ENCODE assay signal across 13 cellular contexts in genomic region chr13:77506874-77507273, GRCh38. TPM values are rescaled to one million over a fixed set of nuclear protein-coding genes. Genes with fewer than 3 reads are reported as not detected.
A peak's percentile ranks its signal among the peaks of the same experiment; 100 is the strongest.
DNase-seq lines count a peak whose midpoint lies in the region; ATAC-seq and TF ChIP-seq lines count a peak whose summit lies in the region.
"Had no signal": no experiment of that assay in that cellular context is flagged by ENCODE, and none has a peak within 500 bp of the region (broad histone marks: within the 10 kb centered on the region; RNA-seq: fewer than 3 reads in every experiment).

No MANE protein-coding gene starts in this region.

- peaks cover 51% of the 10 kb centered on the region for H3K27me3 Mint-ChIP-seq in MCF 10A (ENCODE audit: insufficient read depth, unreplicated experiment)
- H3K27me3 Mint-ChIP-seq: activated naive CD8-positive, alpha-beta T cell had no signal

- H3K9me3 ChIP-seq in mammary epithelial cell (replicated peaks; ENCODE audit: insufficient read depth, low read length) (no peaks in the 10 kb centered on the region), thoracic aorta (no peaks in the 10 kb centered on the region)
- H3K9me3 ChIP-seq: BLaER1 treated with 17β-estradiol and CSF1 and Interleukin-3, amounts not matched to agents 10 nM and 100 nM; esophagus muscularis mucosa had no signal

- H3K4me3 ChIP-seq in mammary epithelial cell (replicated peaks in 1 of 3; ENCODE audit: insufficient read depth in 1 of 3, low read depth in 2 of 3, low read length in 3 of 3): no peak overlapping the region
- H3K4me3 ChIP-seq in thoracic aorta: no peak overlapping the region
- H3K4me3 ChIP-seq: BLaER1 treated with 17β-estradiol and CSF1 and Interleukin-3, amounts not matched to agents 10 nM and 100 nM; esophagus muscularis mucosa had no signal

- DNase-seq in MCF 10A (ENCODE audit: unreplicated experiment) (peak; percentile 27), mammary epithelial cell (no peak), RPMI7951 (ENCODE audit: low read depth) (peak; percentile 3), fibroblast of peridontal ligament (ENCODE audit: extremely low read depth) (peak; percentile 7), thoracic aorta (ENCODE audit: low spot score) (no peak), SK-N-DZ (ENCODE audit: low spot score) (no peak), DMS79 treated with DMSO at 0.1 percent for 48 hours (lab: John Stamatoyannopoulos, UW) (no peak)
- no peak for DNase-seq in stimulated activated naive CD8-positive, alpha-beta T cell treated with anti-CD3 and anti-CD28 coated beads, Interleukin-15, Interleukin-2, amounts not matched to agents 100 U/mL and 50 U/mL, for 24 hours

- no peaks in the 10 kb centered on the region for H3K9me3 Mint-ChIP-seq in MCF 10A (ENCODE audit: unreplicated experiment)
- H3K9me3 Mint-ChIP-seq: stimulated activated naive CD8-positive, alpha-beta T cell treated with anti-CD3 and anti-CD28 coated beads, Interleukin-15, Interleukin-2, amounts not matched to agents 100 ng/mL and 50 ng/mL, for 24 hours had no signal

- CTCF ChIA-PET in MCF 10A (lab: Yijun Ruan, JAX) (interaction anchor here (1.0 kb wide), 1 partner anchor 58 kb away, joined by 4 read pairs; no protein-coding TSS in a partner anchor), mammary epithelial cell (lab: Charles Lee; ENCODE audit: low non-redundant PET) (interaction anchor here (0.6 kb wide), 1 partner anchor 14 kb away, joined by 5 read pairs; no protein-coding TSS in a partner anchor)

- H3K27ac Mint-ChIP-seq in MCF 10A (ENCODE audit: low read depth, unreplicated experiment): no peak overlapping the region
- H3K27ac Mint-ChIP-seq: activated naive CD8-positive, alpha-beta T cell; stimulated activated naive CD8-positive, alpha-beta T cell treated with anti-CD3 and anti-CD28 coated beads, Interleukin-15, Interleukin-2, amounts not matched to agents 100 ng/mL and 50 ng/mL, for 24 hours had no signal

- peaks cover 3% of the 10 kb centered on the region for H4K20me1 ChIP-seq in mammary epithelial cell (ENCODE audit: insufficient read depth, low read length)
- H4K20me1 ChIP-seq: BLaER1 treated with 17β-estradiol and CSF1 and Interleukin-3, amounts not matched to agents 10 nM and 100 nM had no signal

- dilution Hi-C loops in mammary epithelial cell (cut with HindIII; ENCODE audit: low sequenced_read_pairs): no loop called here

- in situ Hi-C loops in mammary epithelial cell (cut with MboI; ENCODE audit: low sequenced_read_pairs in 2 of 2): no loop called here

- H3K4me1 ChIP-seq in mammary epithelial cell (ENCODE audit: insufficient read depth, low read length) (peaks cover 19% of the 10 kb centered on the region), thoracic aorta (ENCODE audit: control insufficient read depth in 1 of 2, low read depth in 2 of 2) (peaks cover 15 to 18% of the 10 kb centered on the region in 2 donors)

- peaks cover 26% of the 10 kb centered on the region for H3K27me3 ChIP-seq in mammary epithelial cell (ENCODE audit: insufficient read depth, low read length)
- H3K27me3 ChIP-seq in thoracic aorta (replicated peaks; ENCODE audit: insufficient read depth): no peaks in the 10 kb centered on the region
- H3K27me3 ChIP-seq: BLaER1 treated with 17β-estradiol and CSF1 and Interleukin-3, amounts not matched to agents 10 nM and 100 nM; esophagus muscularis mucosa had no signal

- peaks cover 18% of the 10 kb centered on the region for H3K4me1 Mint-ChIP-seq in MCF 10A (ENCODE audit: insufficient read depth, unreplicated experiment)

- no peak overlapping the region for H3K4me2 ChIP-seq in mammary epithelial cell (ENCODE audit: insufficient read depth, low read depth, low read length)
- H3K4me2 ChIP-seq: BLaER1 treated with 17β-estradiol and CSF1 and Interleukin-3, amounts not matched to agents 10 nM and 100 nM had no signal

- no TSS peak for BruUV-seq in MCF 10A (replicated peaks; lab: Mats Ljungman, UMichigan)
- BruUV-seq in mammary epithelial cell (replicated peaks; lab: Mats Ljungman, UMichigan): no TSS peak

- H3K36me3 ChIP-seq in mammary epithelial cell (ENCODE audit: insufficient read depth, low read length): no peaks in the 10 kb centered on the region
- H3K36me3 ChIP-seq in thoracic aorta: no peaks in the 10 kb centered on the region
- H3K36me3 ChIP-seq: BLaER1 treated with 17β-estradiol and CSF1 and Interleukin-3, amounts not matched to agents 10 nM and 100 nM; esophagus muscularis mucosa had no signal

- POLR2A ChIA-PET in MCF 10A (lab: Yijun Ruan, JAX): interaction anchor here (1.3 kb wide), 1 partner anchor 31 kb away, joined by 4 read pairs; no protein-coding TSS in a partner anchor

- WGBS in mammary epithelial cell (ENCODE audit: low coverage, missing lambda C conversion rate): 97% methylated on average over 3 of the region's 3 CpGs

- no peak overlapping the region for H2AFZ ChIP-seq in mammary epithelial cell (ENCODE audit: low read depth, low read length)

- no peak for ATAC-seq in thoracic aorta (ENCODE audit: insufficient number of reproducible peaks, low FRiP score, low read depth)
- no peak for ATAC-seq in stimulated activated naive CD8-positive, alpha-beta T cell treated with anti-CD3 and anti-CD28 coated beads, Interleukin-15, Interleukin-2, amounts not matched to agents 100 U/mL and 50 U/mL, for 24 hours

- H3K9ac ChIP-seq in mammary epithelial cell (ENCODE audit: insufficient read depth, low read length): no peak overlapping the region
- H3K9ac ChIP-seq: BLaER1 treated with 17β-estradiol and CSF1 and Interleukin-3, amounts not matched to agents 10 nM and 100 nM had no signal

- intact Hi-C loops in MCF 10A (cut with micrococcal nuclease): loop anchor here (5.0 kb wide), 1 partner anchor 60 kb away; no protein-coding TSS in a partner anchor
- intact Hi-C loops in mammary epithelial cell (cut with micrococcal nuclease): loop anchor here (5.0 kb wide), 1 partner anchor 50 kb away; no protein-coding TSS in a partner anchor

- H3K36me3 Mint-ChIP-seq in MCF 10A (ENCODE audit: insufficient read depth, unreplicated experiment): no peaks in the 10 kb centered on the region
- H3K36me3 Mint-ChIP-seq: activated naive CD8-positive, alpha-beta T cell had no signal

- H3K79me2 ChIP-seq in mammary epithelial cell (ENCODE audit: insufficient read depth, low read length): no peaks in the 10 kb centered on the region

- H3K27ac ChIP-seq in mammary epithelial cell (ENCODE audit: insufficient read depth, low read depth, low read length) (no peak overlapping the region), thoracic aorta (no peak overlapping the region)
- H3K27ac ChIP-seq: BLaER1 treated with 17β-estradiol and CSF1 and Interleukin-3, amounts not matched to agents 10 nM and 100 nM; esophagus muscularis mucosa had no signal

- TF ChIP-seq CTCF in MCF 10A (IDR thresholded peaks at IDR 0.05; ENCODE audit: unreplicated experiment) (peak; percentile 26), mammary epithelial cell (conservative IDR thresholded peaks at IDR 0.05 in 1 of 2, IDR thresholded peaks at IDR 0.05 in 1 of 2; ENCODE audit: extremely low read depth in 1 of 2, insufficient read depth in 1 of 2, low read depth in 1 of 2, low read length in 2 of 2) (peak in 1 of 2 donors; percentile 31), thoracic aorta (IDR thresholded peaks at IDR 0.05) (peak; percentile 27)

- no peak overlapping the region for H3K4me3 Mint-ChIP-seq in MCF 10A (ENCODE audit: unreplicated experiment)
- H3K4me3 Mint-ChIP-seq: activated naive CD8-positive, alpha-beta T cell; stimulated activated naive CD8-positive, alpha-beta T cell treated with anti-CD3 and anti-CD28 coated beads, Interleukin-15, Interleukin-2, amounts not matched to agents 100 ng/mL and 50 ng/mL, for 24 hours had no signal

RNA-seq across cellular contexts. Expression of gene SCEL, which starts 28.6 kb away (rescaled TPM):
- total RNA-seq in MCF 10A (2022) (1.0 and 1.3 TPM in 2 replicates), mammary epithelial cell (1 to 10 TPM in 1 of 2 donors, under 1 TPM in 1; 0.17 to 1.7 TPM), thoracic aorta (under 1 TPM in 1 of 2 donors, not detected in 1; 0.54 TPM)
- 1.3 TPM for polyA plus RNA-seq in mammary epithelial cell
- polyA minus RNA-seq in mammary epithelial cell: 0.88 TPM
- not detected in 2 replicates for total RNA-seq in RPMI7951 (2014; rRNA removed; shearing (Covaris generic))
- 0.03 and 0.14 TPM in 2 replicates for polyA plus RNA-seq in SK-N-DZ (2014; cell fraction: cytosol; rRNA removed)
- 0.19 and 0.37 TPM in 2 replicates for polyA plus RNA-seq in SK-N-DZ (2014; cell fraction: nucleus; rRNA removed)
- total RNA-seq: lung microvascular endothelial cell had no signal

Comparison
In these comparisons a context has a peak if more than half of its experiments do, and no peak if none do; other contexts are left out.
1. DNase-seq: peak in MCF 10A (single experiment), RPMI7951 (single experiment) and fibroblast of peridontal ligament (single experiment); none in mammary epithelial cell (single experiment), thoracic aorta (single experiment), SK-N-DZ (single experiment), DMS79 treated with DMSO at 0.1 percent for 48 hours (single experiment) and stimulated activated naive CD8-positive, alpha-beta T cell treated with anti-CD3 and anti-CD28 coated beads, Interleukin-15, Interleukin-2, amounts not matched to agents 100 U/mL and 50 U/mL, for 24 hours (single experiment).